ENCODE assay signal across 8 cellular contexts in genomic region chr14:50668008-50668851, GRCh38. TPM values are rescaled to one million over a fixed set of nuclear protein-coding genes. Genes with fewer than 3 reads are reported as not detected.
A peak's percentile ranks its signal among the peaks of the same experiment; 100 is the strongest.
DNase-seq lines count a peak whose midpoint lies in the region; ATAC-seq and TF ChIP-seq lines count a peak whose summit lies in the region.

Gene SAV1, minus strand, starts transcription at chr14:50668306. Its CDS starts 339 bp downstream, at chr14:50667967.

- H3K27me3 Mint-ChIP-seq in activated T-helper 2 cell treated with anti-CD3 and anti-CD28 coated beads, Interferon-gamma antibody, Interleukin-2, Interleukin-4, amounts not matched to agents 10 μg/mL and 5 μg/mL and 100 μg/mL, durations not matched to agents 14 hours and 24 hours and 36 hours (ENCODE audit: low read depth) = no peaks in the 10 kb centered on the region
- H3K27me3 Mint-ChIP-seq in natural killer cell treated with Interleukin-12 subunit alpha and Interleukin-12 subunit beta and Interleukin-15 and Interleukin-18, amount 100 ng/mL, for 72 hours = peaks cover 0 to 7% of the 10 kb centered on the region in 2 donors

- peaks cover 4% of the 10 kb centered on the region for H3K4me1 ChIP-seq in stomach smooth muscle (ENCODE audit: control insufficient read depth, insufficient read depth, low read length)

- no peaks in the 10 kb centered on the region for H3K9me3 ChIP-seq in stomach smooth muscle (ENCODE audit: control insufficient read depth in 2 of 2, low read length in 2 of 2)

- peak within 1 kb of the TSS; percentile 91 to 96 for H3K9ac ChIP-seq in stomach smooth muscle (ENCODE audit: low read length in 2 of 2)

- peaks cover 10% of the 10 kb centered on the region for H3K36me3 Mint-ChIP-seq in activated T-helper 2 cell treated with anti-CD3 and anti-CD28 coated beads, Interferon-gamma antibody, Interleukin-2, Interleukin-4, amounts not matched to agents 10 μg/mL and 5 μg/mL and 100 μg/mL, durations not matched to agents 14 hours and 24 hours and 36 hours (ENCODE audit: low read depth)
- H3K36me3 Mint-ChIP-seq in natural killer cell treated with Interleukin-12 subunit alpha and Interleukin-12 subunit beta and Interleukin-15 and Interleukin-18, amount 100 ng/mL, for 72 hours = no peaks in the 10 kb centered on the region

- H3K4me3 Mint-ChIP-seq in activated T-helper 2 cell treated with anti-CD3 and anti-CD28 coated beads, Interferon-gamma antibody, Interleukin-2, Interleukin-4, amounts not matched to agents 10 μg/mL and 5 μg/mL and 100 μg/mL, durations not matched to agents 14 hours and 24 hours and 36 hours (ENCODE audit: low read depth) = no peak within 1 kb of the TSS
- no peak within 1 kb of the TSS for H3K4me3 Mint-ChIP-seq in natural killer cell treated with Interleukin-12 subunit alpha and Interleukin-12 subunit beta and Interleukin-15 and Interleukin-18, amount 100 ng/mL, for 72 hours

- H3K9me3 Mint-ChIP-seq in activated T-helper 2 cell treated with anti-CD3 and anti-CD28 coated beads, Interferon-gamma antibody, Interleukin-2, Interleukin-4, amounts not matched to agents 10 μg/mL and 5 μg/mL and 100 μg/mL, durations not matched to agents 14 hours and 24 hours and 36 hours = no peaks in the 10 kb centered on the region
- no peaks in the 10 kb centered on the region for H3K9me3 Mint-ChIP-seq in natural killer cell treated with Interleukin-12 subunit alpha and Interleukin-12 subunit beta and Interleukin-15 and Interleukin-18, amount 100 ng/mL, for 72 hours

- peak within 1 kb of the TSS; percentile 84 for H3K27ac ChIP-seq in stomach smooth muscle (ENCODE audit: low read length)

- intact Hi-C loops in activated T-helper 2 cell treated with anti-CD3 and anti-CD28 coated beads, Interferon-gamma antibody, Interleukin-2, Interleukin-4, amounts not matched to agents 10 μg/mL and 5 μg/mL and 100 μg/mL, durations not matched to agents 14 hours and 24 hours and 36 hours (cut with micrococcal nuclease) = loop anchor here (2.0 to 5.0 kb wide), 2 partner anchors 59 to 109 kb away; no protein-coding TSS in a partner anchor

- peak within 1 kb of the TSS; percentile 47 for H3K27ac Mint-ChIP-seq in activated T-helper 2 cell treated with anti-CD3 and anti-CD28 coated beads, Interferon-gamma antibody, Interleukin-2, Interleukin-4, amounts not matched to agents 10 μg/mL and 5 μg/mL and 100 μg/mL, durations not matched to agents 14 hours and 24 hours and 36 hours
- peak within 1 kb of the TSS in 1 of 2 donors; percentile 59 for H3K27ac Mint-ChIP-seq in natural killer cell treated with Interleukin-12 subunit alpha and Interleukin-12 subunit beta and Interleukin-15 and Interleukin-18, amount 100 ng/mL, for 72 hours

- DNase-seq in DMS114 treated with DMSO at 0.1 percent for 48 hours (lab: John Stamatoyannopoulos, UW; ENCODE audit: unreplicated experiment) (peak; percentile 63), HuH-7.5 (ENCODE audit: low spot score) (peak; percentile 23), fibroblast of pulmonary artery (ENCODE audit: low read depth) (peak; percentile 85)
- peak; percentile 36 for DNase-seq in activated T-helper 2 cell treated with anti-CD3 and anti-CD28 coated beads, Interferon-gamma antibody, Interleukin-2, Interleukin-4, amounts not matched to agents 10 μg/mL and 5 μg/mL and 100 μg/mL, durations not matched to agents 14 hours and 24 hours and 36 hours (ENCODE audit: low spot score)
- peak; percentile 71 for DNase-seq in natural killer cell treated with Interleukin-12 subunit alpha and Interleukin-12 subunit beta and Interleukin-15 and Interleukin-18, amount 100 ng/mL, for 72 hours (ENCODE audit: low spot score)

- peak; percentile 64 for ATAC-seq in GM21423 (IDR thresholded peaks at IDR 0.05; ENCODE audit: unreplicated experiment)
- peak; percentile 87 to 91 for ATAC-seq in natural killer cell treated with Interleukin-12 subunit alpha and Interleukin-12 subunit beta and Interleukin-15 and Interleukin-18, amount 100 ng/mL, for 72 hours

- H3K36me3 ChIP-seq in stomach smooth muscle (ENCODE audit: control insufficient read depth in 2 of 2, insufficient read depth in 2 of 2, low read length in 2 of 2) = peaks cover 0 to 3% of the 10 kb centered on the region in 2 donors

- H3K4me3 ChIP-seq in fibroblast of pulmonary artery (replicated peaks; ENCODE audit: low read depth, low read length) (peak within 1 kb of the TSS; percentile 86), stomach smooth muscle (ENCODE audit: low read length in 2 of 2) (peak within 1 kb of the TSS; percentile 63 to 90)

- no peaks in the 10 kb centered on the region for H3K27me3 ChIP-seq in stomach smooth muscle (ENCODE audit: control insufficient read depth in 1 of 2, insufficient read depth in 2 of 2, low read length in 2 of 2)

- TF ChIP-seq CTCF in fibroblast of pulmonary artery (IDR thresholded peaks at IDR 0.05; ENCODE audit: low read length, missing control alignments) = no peak

- H3K4me1 Mint-ChIP-seq in activated T-helper 2 cell treated with anti-CD3 and anti-CD28 coated beads, Interferon-gamma antibody, Interleukin-2, Interleukin-4, amounts not matched to agents 10 μg/mL and 5 μg/mL and 100 μg/mL, durations not matched to agents 14 hours and 24 hours and 36 hours (ENCODE audit: low read depth) = peaks cover 15% of the 10 kb centered on the region
- H3K4me1 Mint-ChIP-seq in natural killer cell treated with Interleukin-12 subunit alpha and Interleukin-12 subunit beta and Interleukin-15 and Interleukin-18, amount 100 ng/mL, for 72 hours (ENCODE audit: low read depth in 2 of 2) = peaks cover 9% of the 10 kb centered on the region in 2 donors

TF ChIP-seq in PFSK-1, 5 proteins besides CTCF, POLR2A, EP300 and RAD21:
- TF ChIP-seq REST (IDR thresholded peaks at IDR 0.05; ENCODE audit: insufficient read depth in 1 of 2, low read depth in 2 of 2, low read length in 2 of 2) (no peak), SIN3A (IDR thresholded peaks at IDR 0.05; ENCODE audit: borderline replicate concordance, insufficient read depth, low read length) (peak; percentile 46; the same call in 1 of the 2 replicates), POLR2AphosphoS5 (IDR thresholded peaks at IDR 0.05; ENCODE audit: low read depth, low read length) (peak; percentile 74; the same call in 1 of the 2 replicates), TAF1 (IDR thresholded peaks at IDR 0.05; ENCODE audit: borderline replicate concordance, insufficient read depth, low read length) (0 out of 2 replicates have a peak, but pooled peaks have one; percentile 24), FOXP2 (optimal IDR thresholded peaks at IDR 0.05; ENCODE audit: borderline replicate concordance, extremely low read depth, extremely low read length, insufficient read depth) (peak; percentile 10)

RNA-seq across cellular contexts. Expression of gene SAV1, which starts in this region (rescaled TPM):
- polyA plus RNA-seq in PFSK-1 (2012; ENCODE audit: insufficient read length, low read depth) = 6.8 TPM
- total RNA-seq in activated T-helper 2 cell treated with anti-CD3 and anti-CD28 coated beads, Interferon-gamma antibody, Interleukin-2, Interleukin-4, amounts not matched to agents 10 μg/mL and 5 μg/mL and 100 μg/mL, durations not matched to agents 14 hours and 24 hours and 36 hours = 13.1 and 13.5 TPM in 2 replicates
- 1 to 10 TPM; 7.5 to 9.4 TPM for total RNA-seq in natural killer cell treated with Interleukin-12 subunit alpha and Interleukin-12 subunit beta and Interleukin-15 and Interleukin-18, amount 100 ng/mL, for 72 hours

Comparison
In these comparisons a context has a peak if more than half of its experiments do, and no peak if none do; other contexts are left out.
1. Peak in every context shown above with its lines: DNase-seq, ATAC-seq, H3K4me3 ChIP-seq and H3K27ac ChIP-seq.
2. DNase-seq: peak in every context shown above with its lines; median percentile 85 in fibroblast of pulmonary artery; 71 in natural killer cell treated with Interleukin-12 subunit alpha and Interleukin-12 subunit beta and Interleukin-15 and Interleukin-18, amount 100 ng/mL, for 72 hours; 63 in DMS114 treated with DMSO at 0.1 percent for 48 hours; 36 in activated T-helper 2 cell treated with anti-CD3 and anti-CD28 coated beads, Interferon-gamma antibody, Interleukin-2, Interleukin-4, amounts not matched to agents 10 μg/mL and 5 μg/mL and 100 μg/mL, durations not matched to agents 14 hours and 24 hours and 36 hours; 23 in HuH-7.5.